ENCODE assay signal across 1 cellular context in genomic region chr9:113928269-113928668, GRCh38.
TF ChIP-seq lines count a peak whose summit lies in the region.

No MANE protein-coding gene starts in this region.

TF ChIP-seq in WTC11, 78 proteins besides CTCF, POLR2A, EP300 and RAD21 (continued from another document):
- TF ChIP-seq ZNF317 (CRISPR knock-in tag; IDR thresholded peaks at IDR 0.05; ENCODE audit: borderline replicate concordance, low read depth) = peak; percentile 76; the same call in 1 of the 2 replicates
TF ChIP-seq in WTC11: peak in this region for 1.
